ENCODE assay signal across 9 cellular contexts in genomic region chr6:33420493-33421343, GRCh38. TPM values are rescaled to one million over a fixed set of nuclear protein-coding genes. Genes with fewer than 3 reads are reported as not detected.
A peak's percentile ranks its signal among the peaks of the same experiment; 100 is the strongest.
DNase-seq lines count a peak whose midpoint lies in the region; ATAC-seq and TF ChIP-seq lines count a peak whose summit lies in the region.
"Had no signal": no experiment of that assay in that cellular context is flagged by ENCODE, and none has a peak within 500 bp of the region (broad histone marks: within the 10 kb centered on the region; RNA-seq: fewer than 3 reads in every experiment).

No MANE protein-coding gene starts in this region.

- 100% methylated on average over 2 of the region's 6 CpGs for WGBS in trophoblast cell (ENCODE audit: extremely low coverage, insufficient coverage, insufficient read length)

- H3K4me1 ChIP-seq in ES-I3 (ENCODE audit: insufficient read depth, low read length) (peaks cover 21% of the 10 kb centered on the region), trophoblast cell (ENCODE audit: control insufficient read depth in 1 of 2, insufficient read depth in 2 of 2, low read length in 2 of 2) (peaks cover 21 to 30% of the 10 kb centered on the region in 2 experiments)

- no peak overlapping the region for H2AFZ ChIP-seq in trophoblast cell (ENCODE audit: insufficient read depth, low read length, poor library complexity)

- no peak overlapping the region for H2BK120ac ChIP-seq in trophoblast cell (ENCODE audit: insufficient read depth, low read length, poor library complexity)

- H3K4me2 ChIP-seq in trophoblast cell (ENCODE audit: low read length), result peak overlapping the region; percentile 41

- DNase-seq in NCI-H2227 (lab: John Stamatoyannopoulos, UW; ENCODE audit: unreplicated experiment) (peak; percentile 77), coronary artery (ENCODE audit: low spot score) (no peak), trophoblast cell (no peak), globus pallidus (ENCODE audit: low spot score) (no peak), RKO (ENCODE audit: low spot score) (no peak)

- peak overlapping the region; percentile 37; the same call in 1 of the 2 replicates for H3K9ac ChIP-seq in ES-I3 (ENCODE audit: low read depth, low read length)
- no peak overlapping the region for H3K9ac ChIP-seq in trophoblast cell (ENCODE audit: low read length)

- H3K9me3 ChIP-seq in ES-I3 (ENCODE audit: control insufficient read depth, insufficient read depth, low read length) (no peaks in the 10 kb centered on the region), trophoblast cell (ENCODE audit: insufficient read depth, low read depth, low read length) (no peaks in the 10 kb centered on the region)
- H3K9me3 ChIP-seq: left lung had no signal

- peaks cover 12% of the 10 kb centered on the region for H3K79me2 ChIP-seq in trophoblast cell (ENCODE audit: control insufficient read depth, insufficient read depth, low read length, poor library complexity)

- H4K8ac ChIP-seq in trophoblast cell (ENCODE audit: low read depth, low read length), result peak overlapping the region; percentile 59

- H2BK12ac ChIP-seq in trophoblast cell (ENCODE audit: low read length), result no peak overlapping the region

- no peak overlapping the region for H3K18ac ChIP-seq in trophoblast cell (ENCODE audit: low read length)

- no peak overlapping the region for H4K91ac ChIP-seq in trophoblast cell (ENCODE audit: low read depth, low read length)

- no peak for ATAC-seq in HG03378 (IDR thresholded peaks at IDR 0.05; ENCODE audit: unreplicated experiment)
- ATAC-seq in HG02884 (IDR thresholded peaks at IDR 0.05; ENCODE audit: unreplicated experiment), result no peak
- ATAC-seq: left lung had no signal

- H3K36me3 ChIP-seq in ES-I3 (ENCODE audit: insufficient read depth, low read length) (peaks cover 1% of the 10 kb centered on the region; the same call in 1 of the 2 replicates), trophoblast cell (ENCODE audit: control insufficient read depth in 1 of 2, insufficient read depth in 2 of 2, low read length in 2 of 2) (peaks cover 6 to 7% of the 10 kb centered on the region in 2 experiments)

- H3K27me3 ChIP-seq in trophoblast cell (ENCODE audit: insufficient read depth, low read length), result no peaks in the 10 kb centered on the region
- H3K27me3 ChIP-seq: left lung had no signal

- no peak overlapping the region for H3K14ac ChIP-seq in trophoblast cell (ENCODE audit: low read length)

- no peak overlapping the region for H3K4ac ChIP-seq in trophoblast cell (ENCODE audit: low read depth, low read length)

- no peak overlapping the region for H2BK5ac ChIP-seq in trophoblast cell (ENCODE audit: low read depth, low read length, poor library complexity)

- H3K79me1 ChIP-seq in trophoblast cell (ENCODE audit: low read length), result peaks cover 23% of the 10 kb centered on the region

- H2AK5ac ChIP-seq in trophoblast cell (ENCODE audit: low read length), result no peak overlapping the region

- H3K23ac ChIP-seq in trophoblast cell (ENCODE audit: low read length), result no peak overlapping the region

- H3K27ac ChIP-seq in coronary artery (peak overlapping the region; percentile 81 to 97), trophoblast cell (ENCODE audit: low read depth, low read length) (no peak overlapping the region)

- H3K4me3 ChIP-seq in coronary artery (peak overlapping the region; percentile 71), trophoblast cell (ENCODE audit: low read depth, low read length) (no peak overlapping the region)

- TF ChIP-seq CTCF in coronary artery (IDR thresholded peaks at IDR 0.05), result no peak

- H4K12ac ChIP-seq in trophoblast cell (ENCODE audit: low read depth, low read length), result no peak overlapping the region

RNA-seq across cellular contexts. Expression of gene SYNGAP1, which starts 0.9 kb away (rescaled TPM):
- 11.3 and 23.2 TPM in 2 replicates for polyA plus RNA-seq in trophoblast cell (2013)

RNA-seq across cellular contexts. Expression of gene CUTA, which starts 2.8 kb away (rescaled TPM):
- polyA plus RNA-seq in trophoblast cell (2013), result 201 and 213 TPM in 2 replicates

RNA-seq across cellular contexts. Expression of gene PHF1, which starts 9.9 kb away (rescaled TPM):
- polyA plus RNA-seq in trophoblast cell (2013), result 42.6 and 42.7 TPM in 2 replicates

RNA-seq across cellular contexts. Expression of gene KIFC1, which starts 29.1 kb away (rescaled TPM):
- 66.1 and 66.6 TPM in 2 replicates for polyA plus RNA-seq in trophoblast cell (2013)

RNA-seq across cellular contexts. Expression of gene ZBTB9, which starts 33.7 kb away (rescaled TPM):
- polyA plus RNA-seq in trophoblast cell (2013), result 5.7 and 6.1 TPM in 2 replicates
